Comparison of ENCODE assay signal across 8 cellular contexts in the genomic region with DNA sequence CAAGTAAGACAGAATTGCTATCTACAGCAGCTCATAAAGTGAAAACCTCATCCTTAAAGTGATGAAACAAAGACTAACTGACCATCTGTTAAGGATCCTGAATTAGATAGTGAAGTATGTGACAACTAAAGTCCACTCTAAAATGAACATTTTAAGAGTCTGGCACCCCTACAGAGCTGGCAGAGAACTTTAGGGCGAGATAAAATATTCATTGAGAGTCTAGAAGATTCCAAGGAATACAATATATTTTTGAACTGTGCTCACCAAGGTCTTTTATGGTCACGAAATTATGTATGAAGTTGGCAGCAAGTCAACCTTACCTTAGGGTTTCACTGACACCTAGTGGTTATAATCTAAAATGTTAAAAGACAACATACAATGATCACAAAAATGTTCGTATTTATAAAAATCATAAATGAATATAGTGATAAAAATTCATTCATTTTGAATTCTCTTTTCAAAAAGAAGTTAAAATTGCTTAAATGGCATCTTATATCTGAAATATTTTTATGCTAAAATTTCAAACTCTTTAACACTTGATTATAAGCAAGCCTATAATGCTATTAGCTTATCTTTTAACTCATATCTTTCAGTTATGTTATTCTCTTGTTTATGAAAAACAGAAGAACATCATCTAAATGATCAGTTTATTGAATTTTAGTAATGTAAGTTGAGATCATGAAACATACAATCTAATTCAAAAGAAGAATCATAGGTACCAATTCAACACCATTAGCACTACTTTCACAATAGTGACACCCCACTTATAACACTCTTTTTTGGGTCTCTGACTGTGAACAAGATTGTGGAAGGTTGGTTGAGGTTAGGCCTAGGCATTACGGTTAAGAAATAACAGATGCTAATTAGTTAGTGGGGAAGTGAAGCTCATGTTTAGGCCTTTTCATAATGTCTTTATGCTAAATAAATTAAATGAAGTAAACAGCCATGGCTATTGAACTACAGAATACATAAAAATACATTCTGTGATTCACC. TPM values are rescaled to one million over a fixed set of nuclear protein-coding genes. Genes with fewer than 3 reads are reported as not detected.
DNase-seq lines count a peak whose midpoint lies in the region; ATAC-seq and TF ChIP-seq lines count a peak whose summit lies in the region.

No MANE protein-coding gene starts in this region.

- H3K27me3 ChIP-seq in suprapubic skin = no peaks in the 10 kb centered on the region

- no peak overlapping the region for H3K27ac Mint-ChIP-seq in stimulated activated naive CD8-positive, alpha-beta T cell treated with anti-CD3 and anti-CD28 coated beads, Interleukin-15, amount 100 ng/mL, for 72 hours

- no peak overlapping the region for H3K27ac ChIP-seq in suprapubic skin

- no peaks in the 10 kb centered on the region for H3K4me1 Mint-ChIP-seq in stimulated activated naive CD8-positive, alpha-beta T cell treated with anti-CD3 and anti-CD28 coated beads, Interleukin-15, amount 100 ng/mL, for 72 hours

- peak; percentile 40 for DNase-seq in Ammon's horn (ENCODE audit: low spot score)
- peak; percentile 52 for DNase-seq in GM20000 (ENCODE audit: low spot score)
- peak; percentile 83 for DNase-seq in NCI-H524 treated with DMSO at 0.1 percent for 48 hours (lab: John Stamatoyannopoulos, UW)
- peak; percentile 12 for DNase-seq in brain pericyte (ENCODE audit: low read depth, low spot score)
- DNase-seq in iris pigment epithelial cell (ENCODE audit: low read depth) = peak; percentile 57
- DNase-seq in suprapubic skin (ENCODE audit: low spot score in 2 of 2) = no peak
- no peak for DNase-seq in stimulated activated naive CD8-positive, alpha-beta T cell treated with anti-CD3 and anti-CD28 coated beads, Interleukin-15, amount 100 ng/mL, for 72 hours

- peaks cover 24% of the 10 kb centered on the region for H3K36me3 ChIP-seq in suprapubic skin

- no peak for ATAC-seq in stimulated activated naive CD8-positive, alpha-beta T cell treated with anti-CD3 and anti-CD28 coated beads, Interleukin-15, amount 100 ng/mL, for 72 hours
- no peak for ATAC-seq in HG02870 (IDR thresholded peaks at IDR 0.05; ENCODE audit: unreplicated experiment)

- H3K9me3 ChIP-seq in suprapubic skin = peaks cover 8% of the 10 kb centered on the region

- H3K9me3 Mint-ChIP-seq in stimulated activated naive CD8-positive, alpha-beta T cell treated with anti-CD3 and anti-CD28 coated beads, Interleukin-15, amount 100 ng/mL, for 72 hours = peaks cover 11 to 12% of the 10 kb centered on the region in 2 donors

- 31% methylated on average over 4 of the region's 4 CpGs for WGBS in suprapubic skin

- H3K4me3 ChIP-seq in suprapubic skin = no peak overlapping the region

- H3K4me3 Mint-ChIP-seq in stimulated activated naive CD8-positive, alpha-beta T cell treated with anti-CD3 and anti-CD28 coated beads, Interleukin-15, amount 100 ng/mL, for 72 hours = no peak overlapping the region

- no peak for TF ChIP-seq POLR2A in suprapubic skin (IDR thresholded peaks at IDR 0.05)

- H3K4me1 ChIP-seq in suprapubic skin = no peaks in the 10 kb centered on the region

- TF ChIP-seq EP300 in suprapubic skin (IDR thresholded peaks at IDR 0.05) = no peak

- H3K27me3 Mint-ChIP-seq in stimulated activated naive CD8-positive, alpha-beta T cell treated with anti-CD3 and anti-CD28 coated beads, Interleukin-15, amount 100 ng/mL, for 72 hours = no peaks in the 10 kb centered on the region

- no peak for TF ChIP-seq CTCF in GM20000 (IDR thresholded peaks at IDR 0.05; ENCODE audit: extremely low read depth, missing control alignments)
- peak; percentile 15 to 18 for TF ChIP-seq CTCF in suprapubic skin (IDR thresholded peaks at IDR 0.05)

RNA-seq across cellular contexts. Expression of a gene that starts 27.5 kb away (rescaled TPM):
- 10 to 100 TPM; 10.1 to 13.6 (median 13.1) TPM for total RNA-seq in suprapubic skin

Comparison
In these comparisons a context has a peak if more than half of its experiments do, and no peak if none do; other contexts are left out.
1. DNase-seq: peak in Ammon's horn (single experiment), GM20000 (single experiment), NCI-H524 treated with DMSO at 0.1 percent for 48 hours (single experiment), brain pericyte (single experiment) and iris pigment epithelial cell (single experiment); none in suprapubic skin (0 of 2) and stimulated activated naive CD8-positive, alpha-beta T cell treated with anti-CD3 and anti-CD28 coated beads, Interleukin-15, amount 100 ng/mL, for 72 hours (0 of 2).